ENCODE assay signal across 8 cellular contexts in genomic region chr12:110199360-110200123, GRCh38.
A peak's percentile ranks its signal among the peaks of the same experiment; 100 is the strongest.
DNase-seq lines count a peak whose midpoint lies in the region; ATAC-seq and TF ChIP-seq lines count a peak whose summit lies in the region.

No MANE protein-coding gene starts in this region.

- no peak for DNase-seq in HCT116 (ENCODE audit: low read depth, low spot score)
- peak; percentile 39 for DNase-seq in activated CD8-positive, alpha-beta T cell treated with anti-CD3 and anti-CD28 coated beads for 36 hours
- peak; percentile 93 for DNase-seq in iris pigment epithelial cell (ENCODE audit: low read depth)
- DNase-seq in SIG-M5 treated with dmso at 0.1 percent for 504 hours (lab: John Stamatoyannopoulos, UW; ENCODE audit: unreplicated experiment), result no peak
- no peak for DNase-seq in CD4-positive, alpha-beta T cell
- no peak for DNase-seq in CD8-positive, alpha-beta T cell
- no peak for DNase-seq in spleen

- no peak overlapping the region for H2AFZ ChIP-seq in HCT116 (ENCODE audit: low read depth, low read length, poor library complexity, severe bottlenecking)

- H3K27me3 Mint-ChIP-seq in activated CD8-positive, alpha-beta T cell treated with anti-CD3 and anti-CD28 coated beads for 36 hours, result no peaks in the 10 kb centered on the region
- no peaks in the 10 kb centered on the region for H3K27me3 Mint-ChIP-seq in CD4-positive, alpha-beta T cell
- H3K27me3 Mint-ChIP-seq in CD8-positive, alpha-beta T cell (ENCODE audit: low read depth), result no peaks in the 10 kb centered on the region

- ATAC-seq in HCT116, result peak; percentile 44; the same call in 1 of the 2 replicates
- peak; percentile 84 for ATAC-seq in activated CD8-positive, alpha-beta T cell treated with anti-CD3 and anti-CD28 coated beads for 36 hours
- ATAC-seq in CD4-positive, alpha-beta T cell (ENCODE audit: poor library complexity), result no peak
- no peak for ATAC-seq in CD8-positive, alpha-beta T cell

- peaks cover 6% of the 10 kb centered on the region for H3K4me1 Mint-ChIP-seq in activated CD8-positive, alpha-beta T cell treated with anti-CD3 and anti-CD28 coated beads for 36 hours (ENCODE audit: low read depth)
- peaks cover 9% of the 10 kb centered on the region for H3K4me1 Mint-ChIP-seq in CD4-positive, alpha-beta T cell (ENCODE audit: low read depth)
- H3K4me1 Mint-ChIP-seq in CD8-positive, alpha-beta T cell (ENCODE audit: low read depth), result peaks cover 5% of the 10 kb centered on the region

- H3K79me2 ChIP-seq in HCT116 (ENCODE audit: insufficient read depth, low read length), result no peaks in the 10 kb centered on the region

- H3K9me3 Mint-ChIP-seq in activated CD8-positive, alpha-beta T cell treated with anti-CD3 and anti-CD28 coated beads for 36 hours, result no peaks in the 10 kb centered on the region
- no peaks in the 10 kb centered on the region for H3K9me3 Mint-ChIP-seq in CD4-positive, alpha-beta T cell
- H3K9me3 Mint-ChIP-seq in CD8-positive, alpha-beta T cell, result no peaks in the 10 kb centered on the region

- no peak overlapping the region for H3K27ac Mint-ChIP-seq in activated CD8-positive, alpha-beta T cell treated with anti-CD3 and anti-CD28 coated beads for 36 hours
- H3K27ac Mint-ChIP-seq in CD4-positive, alpha-beta T cell, result no peak overlapping the region
- H3K27ac Mint-ChIP-seq in CD8-positive, alpha-beta T cell, result no peak overlapping the region

- H3K9me3 ChIP-seq in BLaER1 (no peaks in the 10 kb centered on the region), HCT116 (ENCODE audit: control insufficient read depth in 1 of 2, insufficient read depth in 1 of 2, low read depth in 1 of 2, low read length in 2 of 2) (no peaks in the 10 kb centered on the region), spleen (no peaks in the 10 kb centered on the region)
- H3K9me3 ChIP-seq in CD4-positive, alpha-beta T cell (ENCODE audit: control insufficient read depth, low read length), result no peaks in the 10 kb centered on the region
- H3K9me3 ChIP-seq in CD8-positive, alpha-beta T cell (ENCODE audit: low read length), result no peaks in the 10 kb centered on the region

- H3K9ac ChIP-seq in BLaER1 (no peak overlapping the region; the same call in 1 of the 2 replicates), HCT116 (ENCODE audit: low read length) (no peak overlapping the region)

- no peak overlapping the region for H3K27ac ChIP-seq in BLaER1
- no peak overlapping the region for H3K27ac ChIP-seq in HCT116 (ENCODE audit: low read depth, low read length)
- no peak overlapping the region for H3K27ac ChIP-seq in CD4-positive, alpha-beta T cell (ENCODE audit: low read depth, low read length)
- no peak overlapping the region for H3K27ac ChIP-seq in CD8-positive, alpha-beta T cell (ENCODE audit: low read depth, low read length)
- no peak overlapping the region for H3K27ac ChIP-seq in spleen

- RAD21 ChIA-PET in HCT116 (lab: Charles Lee; ENCODE audit: low non-redundant PET in 1 of 2, low total read pairs in 2 of 2, uncharacterized antibody in 2 of 2, unreplicated experiment in 2 of 2), result no interaction called here

- intact Hi-C loops in HCT116 (cut with micrococcal nuclease), result no loop called here
- intact Hi-C loops in activated CD8-positive, alpha-beta T cell treated with anti-CD3 and anti-CD28 coated beads for 36 hours (cut with micrococcal nuclease), result no loop called here
- intact Hi-C loops in CD4-positive, alpha-beta T cell (cut with DNase I, micrococcal nuclease), result no loop called here
- intact Hi-C loops in CD8-positive, alpha-beta T cell (cut with DNase I, micrococcal nuclease), result no loop called here
- intact Hi-C loops in spleen (cut with DNase I; ENCODE audit: low total_unique reads), result no loop called here

- CTCF ChIA-PET in HCT116 (lab: Charles Lee), result interaction anchor here (0.7 kb wide), 1 partner anchor 21 kb away, joined by 4 read pairs; no protein-coding TSS in a partner anchor
- CTCF ChIA-PET in activated CD8-positive, alpha-beta T cell treated with anti-CD3 and anti-CD28 coated beads for 36 hours (lab: Charles Lee), result interaction anchor here (1.1 to 1.5 kb wide), 2 partner anchors 98 to 232 kb away, joined by 3 to 4 read pairs; no protein-coding TSS in a partner anchor
- CTCF ChIA-PET in CD4-positive, alpha-beta T cell (lab: Charles Lee), result no interaction called here
- CTCF ChIA-PET in CD8-positive, alpha-beta T cell (lab: Charles Lee), result no interaction called here

- no peak for TF ChIP-seq CTCF in HCT116 (IDR thresholded peaks at IDR 0.05 in 2 of 3, conservative IDR thresholded peaks at IDR 0.05 in 1 of 3; ENCODE audit: borderline replicate concordance in 1 of 3, insufficient read depth in 1 of 3, low read depth in 2 of 3, low read length in 2 of 3)
- TF ChIP-seq CTCF in activated CD8-positive, alpha-beta T cell treated with anti-CD3 and anti-CD28 coated beads for 36 hours (IDR thresholded peaks at IDR 0.05), result no peak
- TF ChIP-seq CTCF in CD4-positive, alpha-beta T cell (IDR thresholded peaks at IDR 0.05), result no peak
- no peak for TF ChIP-seq CTCF in CD8-positive, alpha-beta T cell (IDR thresholded peaks at IDR 0.05)
- no peak for TF ChIP-seq CTCF in spleen (IDR thresholded peaks at IDR 0.05 in 8 of 11, conservative IDR thresholded peaks at IDR 0.05 in 3 of 11)

- H3K4me1 ChIP-seq in BLaER1, result peaks cover 24% of the 10 kb centered on the region
- H3K4me1 ChIP-seq in HCT116 (ENCODE audit: control insufficient read depth in 1 of 2, insufficient read depth in 2 of 2, low read length in 2 of 2), result peaks cover 0 to 14% of the 10 kb centered on the region in 2 experiments; a peak in 2 of 4 replicates
- H3K4me1 ChIP-seq in CD8-positive, alpha-beta T cell (ENCODE audit: insufficient read depth, low read length), result no peaks in the 10 kb centered on the region
- H3K4me1 ChIP-seq in spleen, result peaks cover 0 to 9% (median 4%) of the 10 kb centered on the region in 6 donors

- H3K36me3 Mint-ChIP-seq in activated CD8-positive, alpha-beta T cell treated with anti-CD3 and anti-CD28 coated beads for 36 hours (ENCODE audit: low read depth), result no peaks in the 10 kb centered on the region
- peaks cover 4% of the 10 kb centered on the region for H3K36me3 Mint-ChIP-seq in CD4-positive, alpha-beta T cell (ENCODE audit: low read depth)
- H3K36me3 Mint-ChIP-seq in CD8-positive, alpha-beta T cell, result no peaks in the 10 kb centered on the region

- POLR2A ChIA-PET in HCT116 (lab: Charles Lee), result no interaction called here
- POLR2A ChIA-PET in activated CD8-positive, alpha-beta T cell treated with anti-CD3 and anti-CD28 coated beads for 36 hours (lab: Charles Lee), result no interaction called here
- POLR2A ChIA-PET in CD4-positive, alpha-beta T cell (lab: Charles Lee), result no interaction called here
- POLR2A ChIA-PET in CD8-positive, alpha-beta T cell (lab: Charles Lee), result no interaction called here

- H3K27me3 ChIP-seq in BLaER1 (no peaks in the 10 kb centered on the region), HCT116 (ENCODE audit: insufficient read depth, low read length) (no peaks in the 10 kb centered on the region), spleen (replicated peaks in 1 of 7) (no peaks in the 10 kb centered on the region)
- no peaks in the 10 kb centered on the region for H3K27me3 ChIP-seq in CD4-positive, alpha-beta T cell (ENCODE audit: control insufficient read depth, insufficient read depth, low read length)
- no peaks in the 10 kb centered on the region for H3K27me3 ChIP-seq in CD8-positive, alpha-beta T cell (ENCODE audit: insufficient read depth, low read length)

- H4K20me1 ChIP-seq in BLaER1 (no peaks in the 10 kb centered on the region), HCT116 (ENCODE audit: insufficient read depth) (no peaks in the 10 kb centered on the region)

- no TSS peak for BruUV-seq in HCT116 (replicated peaks; lab: Mats Ljungman, UMichigan)

- H3K4me3 Mint-ChIP-seq in activated CD8-positive, alpha-beta T cell treated with anti-CD3 and anti-CD28 coated beads for 36 hours, result no peak overlapping the region
- H3K4me3 Mint-ChIP-seq in CD4-positive, alpha-beta T cell, result no peak overlapping the region
- no peak overlapping the region for H3K4me3 Mint-ChIP-seq in CD8-positive, alpha-beta T cell

- H3K36me3 ChIP-seq in BLaER1 (peaks cover 30% of the 10 kb centered on the region), HCT116 (ENCODE audit: control insufficient read depth in 1 of 2, insufficient read depth in 2 of 2, low read length in 2 of 2) (no peaks in the 10 kb centered on the region; a peak in 1 of 4 replicates), spleen (peaks cover 0 to 11% (median 0%) of the 10 kb centered on the region in 6 donors)
- no peaks in the 10 kb centered on the region for H3K36me3 ChIP-seq in CD8-positive, alpha-beta T cell (ENCODE audit: insufficient read depth, low read length)

- peak overlapping the region; percentile 61 for H3K4me2 ChIP-seq in BLaER1
- peak overlapping the region; percentile 52 for H3K4me2 ChIP-seq in HCT116 (ENCODE audit: low read length)

- H3K9me2 ChIP-seq in HCT116 (ENCODE audit: insufficient read depth), result no peaks in the 10 kb centered on the region

- WGBS in spleen, 5 donors, result 33 to 41% (median 35%) methylated on average over 6 of the region's 6 CpGs

- H3K4me3 ChIP-seq in BLaER1, result no peak overlapping the region
- H3K4me3 ChIP-seq in HCT116 (replicated peaks in 1 of 2; ENCODE audit: low read depth in 1 of 2, low read length in 2 of 2), result peak overlapping the region in 1 of 2 experiments; percentile 1; a peak in 1 of 4 replicates
- H3K4me3 ChIP-seq in CD8-positive, alpha-beta T cell (ENCODE audit: low read depth, low read length), result no peak overlapping the region
- H3K4me3 ChIP-seq in spleen, result no peak overlapping the region

- no peak for TF ChIP-seq POLR2A in HCT116 (IDR thresholded peaks at IDR 0.05; ENCODE audit: borderline replicate concordance, extremely low read depth, insufficient read depth, insufficient read length)
- no peak for TF ChIP-seq POLR2A in spleen (IDR thresholded peaks at IDR 0.05)

- TF ChIP-seq RAD21 in HCT116 (IDR thresholded peaks at IDR 0.05; ENCODE audit: low read depth), result no peak

TF ChIP-seq in HCT116, 20 proteins besides CTCF, POLR2A, EP300 and RAD21 (continues in another document):
- TF ChIP-seq TCF7L2 (IDR thresholded peaks at IDR 0.05; ENCODE audit: borderline replicate concordance, extremely low read depth, insufficient read depth, insufficient read length) (peak; percentile 77), ELF1 (IDR thresholded peaks at IDR 0.05; ENCODE audit: borderline replicate concordance, low read depth) (no peak)

Comparison
In these comparisons a context has a peak if more than half of its experiments do, and no peak if none do; other contexts are left out.
1. ATAC-seq: peak in HCT116 (single experiment) and activated CD8-positive, alpha-beta T cell treated with anti-CD3 and anti-CD28 coated beads for 36 hours (single experiment); none in CD4-positive, alpha-beta T cell (single experiment) and CD8-positive, alpha-beta T cell (single experiment).
2. DNase-seq: peak in activated CD8-positive, alpha-beta T cell treated with anti-CD3 and anti-CD28 coated beads for 36 hours (single experiment) and iris pigment epithelial cell (single experiment); none in HCT116 (single experiment), SIG-M5 treated with dmso at 0.1 percent for 504 hours (single experiment), CD4-positive, alpha-beta T cell (0 of 10), CD8-positive, alpha-beta T cell (0 of 7) and spleen (single experiment).
3. CTCF ChIA-PET loops: an anchor here in HCT116 (0.7 kb wide) and activated CD8-positive, alpha-beta T cell treated with anti-CD3 and anti-CD28 coated beads for 36 hours (1.1 to 1.5 kb wide); none called in CD4-positive, alpha-beta T cell and CD8-positive, alpha-beta T cell.